ENCODE assay signal across 2 cellular contexts in genomic region chr3:15367059-15367458, GRCh38.
TF ChIP-seq lines count a peak whose summit lies in the region.

No MANE protein-coding gene starts in this region.

TF ChIP-seq in SK-N-SH, 30 proteins besides CTCF, POLR2A, EP300 and RAD21:
- peak; percentile 74 for TF ChIP-seq JUND (IDR thresholded peaks at IDR 0.05)
- TF ChIP-seq PBX3 (IDR thresholded peaks at IDR 0.05): peak; percentile 50
- peak; percentile 51; the same call in 1 of the 2 replicates for TF ChIP-seq FOSL2 (IDR thresholded peaks at IDR 0.05; ENCODE audit: borderline replicate concordance, low read depth)
- no peak for TF ChIP-seq MEF2A (IDR thresholded peaks at IDR 0.05; ENCODE audit: borderline replicate concordance, low read depth)
- no peak for TF ChIP-seq SIN3A (IDR thresholded peaks at IDR 0.05; ENCODE audit: borderline replicate concordance, low read depth, low read length)
- TF ChIP-seq ELF1 (IDR thresholded peaks at IDR 0.05): no peak
- peak; percentile 53 for TF ChIP-seq TCF12 (IDR thresholded peaks at IDR 0.05)

TF ChIP-seq in endothelial cell of umbilical vein, 7 proteins besides CTCF, POLR2A, EP300 and RAD21:
- no peak for TF ChIP-seq MYC (IDR thresholded peaks at IDR 0.05; ENCODE audit: low read depth, low read length)
- peak; percentile 66 for TF ChIP-seq JUN (IDR thresholded peaks at IDR 0.05; ENCODE audit: borderline replicate concordance, insufficient read depth, insufficient read length, low read depth)
- no peak for TF ChIP-seq EZH2 (IDR thresholded peaks at IDR 0.05; ENCODE audit: borderline replicate concordance, low read depth, low read length, severe bottlenecking)
- TF ChIP-seq MAX (IDR thresholded peaks at IDR 0.05; ENCODE audit: insufficient read depth, insufficient read length): no peak
- TF ChIP-seq GATA2 (IDR thresholded peaks at IDR 0.05; ENCODE audit: insufficient read depth, insufficient read length, low read depth, low read length): peak; percentile 44
- no peak for TF ChIP-seq POLR2AphosphoS5 (IDR thresholded peaks at IDR 0.05; ENCODE audit: insufficient read depth, low read depth, low read length)
- TF ChIP-seq FOS (IDR thresholded peaks at IDR 0.05; ENCODE audit: borderline replicate concordance, insufficient read depth, low read length): peak; percentile 70
